Comparison of ENCODE assay signal across 1 cellular context in the genomic region with DNA sequence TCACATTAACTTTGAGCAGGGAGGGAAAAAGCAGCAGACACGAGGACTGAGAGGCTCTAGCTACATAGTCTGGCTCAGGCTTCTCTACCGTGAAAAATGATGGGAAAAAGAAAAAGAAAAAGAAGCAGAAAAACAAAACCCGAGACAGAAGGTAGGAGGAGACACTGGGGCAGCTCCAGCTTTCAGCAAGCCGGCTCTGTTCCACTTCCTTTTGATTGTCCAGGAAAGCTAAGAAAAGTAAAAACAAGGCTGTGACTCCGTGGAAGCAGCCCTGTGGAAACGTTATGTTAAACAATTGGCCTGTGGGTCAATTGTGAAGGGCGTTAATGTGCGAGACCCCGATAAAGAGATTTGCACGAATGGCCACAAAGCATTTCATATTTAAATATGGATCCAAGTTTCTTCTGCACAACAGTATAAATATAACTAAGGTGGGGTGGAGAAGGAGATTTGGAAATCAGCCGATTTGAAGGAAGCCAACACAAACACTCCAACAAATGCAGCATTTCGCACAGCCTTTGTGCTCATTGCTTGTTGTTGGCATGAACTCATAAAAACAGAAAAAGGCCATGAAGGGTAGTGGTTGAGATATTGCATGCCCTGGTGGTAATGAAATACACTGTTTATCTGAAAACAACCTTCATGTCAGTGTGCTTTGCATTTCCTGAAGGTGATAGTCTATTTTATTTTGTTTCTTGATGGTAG.
TF ChIP-seq lines count a peak whose summit lies in the region.

No MANE protein-coding gene starts in this region.

TF ChIP-seq in A549, 52 proteins besides CTCF, POLR2A, EP300 and RAD21 (continued from another document):
- no peak for TF ChIP-seq BHLHE40 (IDR thresholded peaks at IDR 0.05; ENCODE audit: low read depth, low read length)
- no peak for TF ChIP-seq CEBPB (IDR thresholded peaks at IDR 0.05)
- TF ChIP-seq ESRRA (IDR thresholded peaks at IDR 0.05; ENCODE audit: borderline replicate concordance, low read length): no peak
- TF ChIP-seq, protein P1, sequence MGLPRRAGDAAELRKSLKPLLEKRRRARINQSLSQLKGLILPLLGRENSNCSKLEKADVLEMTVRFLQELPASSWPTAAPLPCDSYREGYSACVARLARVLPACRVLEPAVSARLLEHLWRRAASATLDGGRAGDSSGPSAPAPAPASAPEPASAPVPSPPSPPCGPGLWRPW (IDR thresholded peaks at IDR 0.05): no peak
- TF ChIP-seq ZC3H11A (IDR thresholded peaks at IDR 0.05): no peak
- no peak for TF ChIP-seq HEYL (CRISPR knock-in tag; IDR thresholded peaks at IDR 0.05)
- no peak for TF ChIP-seq RFX5 (IDR thresholded peaks at IDR 0.05)
- TF ChIP-seq HDAC2 (IDR thresholded peaks at IDR 0.05): no peak
- TF ChIP-seq FOSL2 (IDR thresholded peaks at IDR 0.05): no peak
- TF ChIP-seq FOSL2 (CRISPR knock-in tag; IDR thresholded peaks at IDR 0.05): no peak
TF ChIP-seq in A549: peak in this region for 0.
